In genomic region chr6:125986956-125987617, GRCh38 we compare ENCODE assay signal across 9 cellular contexts. TPM values are rescaled to one million over a fixed set of nuclear protein-coding genes. Genes with fewer than 3 reads are reported as not detected.
DNase-seq lines count a peak whose midpoint lies in the region; ATAC-seq, FAIRE-seq and TF ChIP-seq lines count a peak whose summit lies in the region.
"Had no signal": no experiment of that assay in that cellular context is flagged by ENCODE, and none has a peak within 500 bp of the region (broad histone marks: within the 10 kb centered on the region; RNA-seq: fewer than 3 reads in every experiment).

No MANE protein-coding gene starts in this region.

- FAIRE-seq in A549 (lab: Jason Lieb, UNC), result no peak

- TF ChIP-seq EP300 in A549 (IDR thresholded peaks at IDR 0.05), result no peak

- peaks cover 5% of the 10 kb centered on the region for H3K4me1 Mint-ChIP-seq in neural progenitor cell

- 16% methylated on average over 11 of the region's 11 CpGs for WGBS in A549 (ENCODE audit: missing lambda C conversion rate)

- no peak overlapping the region for H3K4me3 Mint-ChIP-seq in neural progenitor cell
- H3K4me3 Mint-ChIP-seq: natural killer cell treated with Interleukin-12 subunit alpha and Interleukin-12 subunit beta and Interleukin-15 and Interleukin-18, amount 100 ng/mL, for 72 hours had no signal

- no peaks in the 10 kb centered on the region for H3K36me3 ChIP-seq in neural progenitor cell

- H2AFZ ChIP-seq in neural progenitor cell (replicated peaks), result peak overlapping the region; percentile 67

- no peaks in the 10 kb centered on the region for H3K9me3 Mint-ChIP-seq in neural progenitor cell
- H3K9me3 Mint-ChIP-seq: natural killer cell treated with Interleukin-12 subunit alpha and Interleukin-12 subunit beta and Interleukin-15 and Interleukin-18, amount 100 ng/mL, for 72 hours had no signal

- no peak for TF ChIP-seq POLR2A in A549 (IDR thresholded peaks at IDR 0.05; ENCODE audit: low read length)

- peaks cover 30% of the 10 kb centered on the region for H3F3A ChIP-seq in neural progenitor cell (ENCODE audit: low read depth)

- H3K27ac ChIP-seq in A549, result peak overlapping the region; percentile 92 to 95
- H3K27ac ChIP-seq in neural progenitor cell, result no peak overlapping the region

- peaks cover 65% of the 10 kb centered on the region for H3K79me2 ChIP-seq in neural progenitor cell (ENCODE audit: low read depth)

- no peaks in the 10 kb centered on the region for H3K36me3 Mint-ChIP-seq in neural progenitor cell
- H3K36me3 Mint-ChIP-seq: natural killer cell treated with Interleukin-12 subunit alpha and Interleukin-12 subunit beta and Interleukin-15 and Interleukin-18, amount 100 ng/mL, for 72 hours had no signal

- POLR2A ChIA-PET in A549 (lab: Yijun Ruan, JAX), result interaction anchor here (0.8 to 2.2 kb wide), 7 partner anchors 8 to 679 kb away, joined by 3 to 13 read pairs (median 4); partner anchors contain the start of gene NCOA7

- TF ChIP-seq RAD21 in A549 (conservative IDR thresholded peaks at IDR 0.05 in 1 of 2, IDR thresholded peaks at IDR 0.05 in 1 of 2), result no peak

- H3K9ac ChIP-seq in neural progenitor cell, result peak overlapping the region; percentile 59

- peak; percentile 54 to 62 for ATAC-seq in A549
- ATAC-seq in GM18867 (IDR thresholded peaks at IDR 0.05; ENCODE audit: unreplicated experiment), result peak; percentile 45
- peak; percentile 22 for ATAC-seq in HG03060 (IDR thresholded peaks at IDR 0.05; ENCODE audit: low read depth, unreplicated experiment)

- H4K20me1 ChIP-seq in neural progenitor cell (ENCODE audit: low read depth), result peaks cover 28% of the 10 kb centered on the region

- CTCF ChIA-PET in A549 (lab: Yijun Ruan, JAX), result interaction anchor here (1.1 to 3.3 kb wide), 5 partner anchors 9 to 197 kb away, joined by 3 to 13 read pairs (median 9); partner anchors contain the start of gene HINT3

- no peak overlapping the region for H3K27ac Mint-ChIP-seq in neural progenitor cell
- H3K27ac Mint-ChIP-seq: natural killer cell treated with Interleukin-12 subunit alpha and Interleukin-12 subunit beta and Interleukin-15 and Interleukin-18, amount 100 ng/mL, for 72 hours had no signal

- no peaks in the 10 kb centered on the region for H3K9me3 ChIP-seq in A549
- H3K9me3 ChIP-seq in neural progenitor cell (ENCODE audit: low read depth), result no peaks in the 10 kb centered on the region

- DNase-seq in A549 (ENCODE audit: low read depth in 1 of 2, low spot score in 1 of 2) (peak; percentile 22 to 37), OCI-M1 (lab: John Stamatoyannopoulos, UW) (peak; percentile 80), epithelial cell of proximal tubule (ENCODE audit: low read depth) (no peak), neural progenitor cell (ENCODE audit: low spot score) (no peak), cerebellar cortex (ENCODE audit: low spot score) (no peak), cortex of kidney (lab: John Stamatoyannopoulos, UW) (no peak)

- no peak for TF ChIP-seq CTCF in A549 (IDR thresholded peaks at IDR 0.05)
- TF ChIP-seq CTCF in epithelial cell of proximal tubule (conservative IDR thresholded peaks at IDR 0.05; ENCODE audit: low read depth, low read length), result no peak
- no peak for TF ChIP-seq CTCF in neural progenitor cell (IDR thresholded peaks at IDR 0.05)

- H3K4me1 ChIP-seq in A549, result peaks cover 46% of the 10 kb centered on the region
- H3K4me1 ChIP-seq in neural progenitor cell, result peaks cover 39% of the 10 kb centered on the region

- no peaks in the 10 kb centered on the region for H3K27me3 Mint-ChIP-seq in neural progenitor cell (ENCODE audit: insufficient read depth, low read depth)
- H3K27me3 Mint-ChIP-seq: natural killer cell treated with Interleukin-12 subunit alpha and Interleukin-12 subunit beta and Interleukin-15 and Interleukin-18, amount 100 ng/mL, for 72 hours had no signal

- no peaks in the 10 kb centered on the region for H3K27me3 ChIP-seq in neural progenitor cell

- peak overlapping the region; percentile 83 for H3K4me2 ChIP-seq in A549
- peak overlapping the region; percentile 77 for H3K4me2 ChIP-seq in neural progenitor cell

- H3K4me3 ChIP-seq in A549 (peak overlapping the region; percentile 68), epithelial cell of proximal tubule (ENCODE audit: low read depth, low read length) (peak overlapping the region; percentile 99), neural progenitor cell (peak overlapping the region; percentile 73)

TF ChIP-seq in A549, 52 proteins besides CTCF, POLR2A, EP300 and RAD21:
- TF ChIP-seq ATOH8 (CRISPR knock-in tag; IDR thresholded peaks at IDR 0.05; ENCODE audit: low read depth) (no peak), RCOR1 (IDR thresholded peaks at IDR 0.05; ENCODE audit: low read depth, low read length) (no peak), PHF8 (IDR thresholded peaks at IDR 0.05; ENCODE audit: borderline replicate concordance, low read depth) (no peak), CBX2 (IDR thresholded peaks at IDR 0.05; ENCODE audit: borderline replicate concordance, low read depth) (no peak), GATA3 (IDR thresholded peaks at IDR 0.05; ENCODE audit: borderline replicate concordance) (no peak), NR3C1 (IDR thresholded peaks at IDR 0.05) (no peak), EHF (CRISPR knock-in tag; IDR thresholded peaks at IDR 0.05) (no peak), ZSCAN20 (CRISPR knock-in tag; IDR thresholded peaks at IDR 0.05) (no peak), BHLHE40 (IDR thresholded peaks at IDR 0.05; ENCODE audit: low read depth, low read length) (no peak), POLR2AphosphoS2 (conservative IDR thresholded peaks at IDR 0.05; ENCODE audit: low read length) (no peak), ZNF302 (CRISPR knock-in tag; IDR thresholded peaks at IDR 0.05) (no peak), JUN (IDR thresholded peaks at IDR 0.05) (no peak)

RNA-seq across cellular contexts. Expression of gene TRMT11, which starts 0.7 kb away (rescaled TPM):
- polyA plus RNA-seq in A549 (2011; rRNA removed), result 33.2 and 44.1 TPM in 2 replicates
- polyA plus RNA-seq in A549 (2012; cell fraction: cytosol; rRNA removed), result 9.6 and 10.9 TPM in 2 replicates
- polyA plus RNA-seq in A549 (2012; cell fraction: nucleus; rRNA removed), result 6.9 and 11.0 TPM in 2 replicates
- 16.1 to 17.4 TPM (median 16.2 TPM) in 3 replicates for polyA plus RNA-seq in A549 (2017; fragmentation: RNase III; extraction: RNeasy Plus Mini Kit Qiagen cat#74134 plus additional on column Dnase treatment)
- 16.6 and 20.7 TPM in 2 replicates for polyA minus RNA-seq in A549 (2011; rRNA and poly(A)+ RNA removed)
- 19.7 and 24.2 TPM in 2 replicates for total RNA-seq in epithelial cell of proximal tubule
- total RNA-seq in neural progenitor cell (ENCODE audit: low replicate concordance), result 51.9 and 105 TPM in 2 replicates

RNA-seq across cellular contexts. Expression of gene HINT3, which starts 30.5 kb away (rescaled TPM):
- polyA plus RNA-seq in A549 (2011; rRNA removed) (4.7 and 7.2 TPM in 2 replicates), A549 (2017; fragmentation: RNase III; extraction: RNeasy Plus Mini Kit Qiagen cat#74134 plus additional on column Dnase treatment) (13.0 to 13.8 TPM (median 13.5 TPM) in 3 replicates)
- 2.1 and 2.9 TPM in 2 replicates for polyA plus RNA-seq in A549 (2012; cell fraction: cytosol; rRNA removed)
- polyA plus RNA-seq in A549 (2012; cell fraction: nucleus; rRNA removed), result 1.1 and 1.9 TPM in 2 replicates
- 1.5 and 1.6 TPM in 2 replicates for polyA minus RNA-seq in A549 (2011; rRNA and poly(A)+ RNA removed)
- total RNA-seq in epithelial cell of proximal tubule (9.8 and 12.8 TPM in 2 replicates), neural progenitor cell (ENCODE audit: low replicate concordance) (19.5 and 29.6 TPM in 2 replicates)

Comparison
In these comparisons a context has a peak if more than half of its experiments do, and no peak if none do; other contexts are left out.
1. DNase-seq: peak in A549 (2 of 2) and OCI-M1 (single experiment); none in epithelial cell of proximal tubule (single experiment), neural progenitor cell (single experiment), cerebellar cortex (single experiment) and cortex of kidney (single experiment).
2. Peak in every context shown above with its lines, with median percentiles within 50 percentile points of each other: ATAC-seq and H3K4me3 ChIP-seq.